In genomic region chrX:65587616-65588526, GRCh38 we compare ENCODE assay signal across 10 cellular contexts. TPM values are rescaled to one million over a fixed set of nuclear protein-coding genes. Genes with fewer than 3 reads are reported as not detected.
DNase-seq lines count a peak whose midpoint lies in the region; ATAC-seq and TF ChIP-seq lines count a peak whose summit lies in the region.
"Had no signal": no experiment of that assay in that cellular context is flagged by ENCODE, and none has a peak within 500 bp of the region (broad histone marks: within the 10 kb centered on the region; RNA-seq: fewer than 3 reads in every experiment).

No MANE protein-coding gene starts in this region.

- CTCF ChIA-PET in MCF 10A (lab: Yijun Ruan, JAX): interaction anchor here (0.6 to 1.4 kb wide), 4 partner anchors 8 to 117 kb away, joined by 3 to 4 read pairs (median 3); no protein-coding TSS in a partner anchor

- ATAC-seq in left lobe of liver: peak; percentile 45

- peaks cover 9% of the 10 kb centered on the region for H3K4me1 Mint-ChIP-seq in MCF 10A (ENCODE audit: insufficient read depth, unreplicated experiment)

- no peak overlapping the region for H3K4me3 ChIP-seq in urinary bladder (ENCODE audit: low read depth, low read length)

- H3K36me3 Mint-ChIP-seq in MCF 10A (ENCODE audit: insufficient read depth, unreplicated experiment): no peaks in the 10 kb centered on the region

- WGBS in urinary bladder: 5% methylated on average over 10 of the region's 10 CpGs

- BruUV-seq in MCF 10A (replicated peaks; lab: Mats Ljungman, UMichigan): no TSS peak

- peak overlapping the region; percentile 60 for H3K27ac Mint-ChIP-seq in MCF 10A (ENCODE audit: low read depth, unreplicated experiment)
- H3K27ac Mint-ChIP-seq: B cell had no signal

- H3K9me3 Mint-ChIP-seq in MCF 10A (ENCODE audit: unreplicated experiment): no peaks in the 10 kb centered on the region

- H3K4me3 Mint-ChIP-seq in MCF 10A (ENCODE audit: unreplicated experiment): peak overlapping the region; percentile 52
- H3K4me3 Mint-ChIP-seq: B cell had no signal

- H3K36me3 ChIP-seq in urinary bladder (ENCODE audit: insufficient read depth): no peaks in the 10 kb centered on the region
- H3K36me3 ChIP-seq: WERI-Rb-1 had no signal

- no peaks in the 10 kb centered on the region for H3K27me3 Mint-ChIP-seq in MCF 10A (ENCODE audit: insufficient read depth, unreplicated experiment)
- H3K27me3 Mint-ChIP-seq: B cell had no signal

- H3K27ac ChIP-seq in urinary bladder (ENCODE audit: low read depth): peak overlapping the region; percentile 42
- H3K27ac ChIP-seq: WERI-Rb-1 had no signal

- DNase-seq in SHP77 (lab: John Stamatoyannopoulos, UW) (peak; percentile 4 to 22), SHP77 treated with DMSO at 0.1 percent for 48 hours (lab: John Stamatoyannopoulos, UW) (no peak), MCF 10A (ENCODE audit: unreplicated experiment) (peak; percentile 86), left lobe of liver (ENCODE audit: low spot score) (peak; percentile 46), NCI-H1048 (lab: John Stamatoyannopoulos, UW) (no peak), cerebellum (ENCODE audit: low spot score) (no peak), SIG-M5 treated with dmso at 0.1 percent for 504 hours (lab: John Stamatoyannopoulos, UW; ENCODE audit: unreplicated experiment) (no peak)
- DNase-seq: WERI-Rb-1 had no signal

- no peak for TF ChIP-seq CTCF in MCF 10A (IDR thresholded peaks at IDR 0.05; ENCODE audit: unreplicated experiment)

- intact Hi-C loops in MCF 10A (cut with micrococcal nuclease): no loop called here

- no peaks in the 10 kb centered on the region for H3K4me1 ChIP-seq in urinary bladder (ENCODE audit: insufficient read depth)

- POLR2A ChIA-PET in MCF 10A (lab: Yijun Ruan, JAX): interaction anchor here (0.6 kb wide), 2 partner anchors 127 to 228 kb away, joined by 3 to 4 read pairs; no protein-coding TSS in a partner anchor

RNA-seq across cellular contexts. Expression of gene LAS1L, which starts 53.3 kb away (rescaled TPM):
- total RNA-seq in MCF 10A (2022) (42.2 and 49.8 TPM in 2 replicates), left lobe of liver (13.8 TPM), urinary bladder (12.6 TPM), cerebellum (14.2 TPM)
- 28.9 TPM for polyA plus RNA-seq in urinary bladder

Comparison
In these comparisons a context has a peak if more than half of its experiments do, and no peak if none do; other contexts are left out.
1. DNase-seq: peak in SHP77 (2 of 2), MCF 10A (single experiment) and left lobe of liver (single experiment); none in SHP77 treated with DMSO at 0.1 percent for 48 hours (single experiment), NCI-H1048 (single experiment), cerebellum (single experiment) and SIG-M5 treated with dmso at 0.1 percent for 504 hours (single experiment).